ENCODE assay signal across 7 cellular contexts in the genomic region with DNA sequence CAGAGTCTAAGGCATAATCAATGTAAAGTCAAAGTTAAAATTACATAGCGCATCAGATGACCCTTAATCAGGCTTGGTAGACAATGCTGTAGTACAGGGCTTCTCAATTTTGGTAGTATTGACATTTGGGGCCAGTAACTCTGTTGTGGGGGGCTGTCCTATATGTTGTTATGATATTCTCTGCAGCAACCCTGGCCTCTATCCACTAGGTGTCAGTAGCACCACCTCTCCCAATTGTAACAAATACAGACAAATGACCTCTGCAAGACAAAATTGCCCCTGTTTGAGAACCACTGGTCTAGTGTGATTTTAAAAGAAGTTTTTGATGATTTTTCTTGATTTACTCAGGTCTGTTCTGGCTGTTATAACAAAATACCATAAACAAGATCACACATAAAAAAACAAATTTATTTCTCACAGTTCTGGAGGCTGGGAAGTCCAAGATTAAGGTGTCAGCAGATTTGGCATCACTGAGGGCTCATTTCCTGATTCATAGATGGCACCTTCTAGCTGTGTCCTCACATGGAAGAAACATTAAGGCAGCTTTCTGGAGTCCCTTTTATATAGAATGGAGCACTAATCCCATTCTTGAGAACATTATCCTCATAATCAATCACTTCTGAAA. TPM values are rescaled to one million over a fixed set of nuclear protein-coding genes. Genes with fewer than 3 reads are reported as not detected.
A peak's percentile ranks its signal among the peaks of the same experiment; 100 is the strongest.
DNase-seq lines count a peak whose midpoint lies in the region; ATAC-seq lines count a peak whose summit lies in the region.

No MANE protein-coding gene starts in this region.

- H3K9me3 Mint-ChIP-seq in activated naive CD8-positive, alpha-beta T cell treated with anti-CD3 and anti-CD28 coated beads, Interleukin-2, amount 50 U/mL, for 24 hours: no peaks in the 10 kb centered on the region
- H3K9me3 Mint-ChIP-seq in stimulated activated memory B cell treated with anti-CD40 and anti-IgM and Interleukin-4, amounts not matched to agents 10 μg/mL and 1 μg/mL and 100 μg/mL, for 72 hours: no peaks in the 10 kb centered on the region

- no peak overlapping the region for H3K4me3 Mint-ChIP-seq in activated naive CD8-positive, alpha-beta T cell treated with anti-CD3 and anti-CD28 coated beads, Interleukin-2, amount 50 U/mL, for 24 hours
- H3K4me3 Mint-ChIP-seq in stimulated activated memory B cell treated with anti-CD40 and anti-IgM and Interleukin-4, amounts not matched to agents 10 μg/mL and 1 μg/mL and 100 μg/mL, for 72 hours: no peak overlapping the region

- H3K4me1 Mint-ChIP-seq in activated naive CD8-positive, alpha-beta T cell treated with anti-CD3 and anti-CD28 coated beads, Interleukin-2, amount 50 U/mL, for 24 hours: no peaks in the 10 kb centered on the region
- no peaks in the 10 kb centered on the region for H3K4me1 Mint-ChIP-seq in stimulated activated memory B cell treated with anti-CD40 and anti-IgM and Interleukin-4, amounts not matched to agents 10 μg/mL and 1 μg/mL and 100 μg/mL, for 72 hours

- no peaks in the 10 kb centered on the region for H3K36me3 Mint-ChIP-seq in activated naive CD8-positive, alpha-beta T cell treated with anti-CD3 and anti-CD28 coated beads, Interleukin-2, amount 50 U/mL, for 24 hours (ENCODE audit: low read depth)
- no peaks in the 10 kb centered on the region for H3K36me3 Mint-ChIP-seq in stimulated activated memory B cell treated with anti-CD40 and anti-IgM and Interleukin-4, amounts not matched to agents 10 μg/mL and 1 μg/mL and 100 μg/mL, for 72 hours

- peak; percentile 87 for ATAC-seq in HG03103 (IDR thresholded peaks at IDR 0.05; ENCODE audit: low read depth, unreplicated experiment)
- peak; percentile 68 for ATAC-seq in activated naive CD8-positive, alpha-beta T cell treated with anti-CD3 and anti-CD28 coated beads, Interleukin-2, amount 50 U/mL, for 24 hours
- ATAC-seq in stimulated activated memory B cell treated with anti-CD40 and anti-IgM and Interleukin-4, amounts not matched to agents 10 μg/mL and 1 μg/mL and 100 μg/mL, for 72 hours: peak; percentile 72

- peak; percentile 4 for DNase-seq in Daoy (ENCODE audit: low read depth)
- DNase-seq in GM19238 (ENCODE audit: insufficient read length, low spot score): peak; percentile 4
- peak; percentile 24 for DNase-seq in NCI-H69 (lab: John Stamatoyannopoulos, UW)
- DNase-seq in activated naive CD8-positive, alpha-beta T cell treated with anti-CD3 and anti-CD28 coated beads, Interleukin-2, amount 50 U/mL, for 24 hours: peak; percentile 15
- peak; percentile 25 for DNase-seq in iPS DF 6.9 (ENCODE audit: low read depth, low spot score)

- no peaks in the 10 kb centered on the region for H3K27me3 Mint-ChIP-seq in activated naive CD8-positive, alpha-beta T cell treated with anti-CD3 and anti-CD28 coated beads, Interleukin-2, amount 50 U/mL, for 24 hours
- peaks cover 8% of the 10 kb centered on the region for H3K27me3 Mint-ChIP-seq in stimulated activated memory B cell treated with anti-CD40 and anti-IgM and Interleukin-4, amounts not matched to agents 10 μg/mL and 1 μg/mL and 100 μg/mL, for 72 hours

- H3K27ac ChIP-seq in iPS DF 6.9 (ENCODE audit: low read length): no peak overlapping the region

- no peak overlapping the region for H3K27ac Mint-ChIP-seq in activated naive CD8-positive, alpha-beta T cell treated with anti-CD3 and anti-CD28 coated beads, Interleukin-2, amount 50 U/mL, for 24 hours
- H3K27ac Mint-ChIP-seq in stimulated activated memory B cell treated with anti-CD40 and anti-IgM and Interleukin-4, amounts not matched to agents 10 μg/mL and 1 μg/mL and 100 μg/mL, for 72 hours: no peak overlapping the region

- no peaks in the 10 kb centered on the region for H3K36me3 ChIP-seq in iPS DF 6.9 (ENCODE audit: control insufficient read depth, insufficient read depth, low read length)

- peaks cover 4% of the 10 kb centered on the region; the same call in 1 of the 2 replicates for H3K4me1 ChIP-seq in iPS DF 6.9 (ENCODE audit: control insufficient read depth, insufficient read depth, low read length)

- no peaks in the 10 kb centered on the region for H3K27me3 ChIP-seq in iPS DF 6.9 (ENCODE audit: control insufficient read depth, insufficient read depth, low read length)

- H3K9me3 ChIP-seq in iPS DF 6.9 (ENCODE audit: control insufficient read depth, insufficient read depth, low read length): no peaks in the 10 kb centered on the region

- WGBS in iPS DF 6.9 (ENCODE audit: insufficient coverage, insufficient read length): no CpG with 5 or more reads among the region's 1 CpG

- no peak overlapping the region for H3K4me3 ChIP-seq in iPS DF 6.9 (ENCODE audit: low read length)

RNA-seq across cellular contexts. Expression of a gene that starts 37.6 kb away (rescaled TPM):
- total RNA-seq in Daoy (2014; rRNA removed; shearing (Covaris generic)): not detected in 2 replicates
